In the genomic region with DNA sequence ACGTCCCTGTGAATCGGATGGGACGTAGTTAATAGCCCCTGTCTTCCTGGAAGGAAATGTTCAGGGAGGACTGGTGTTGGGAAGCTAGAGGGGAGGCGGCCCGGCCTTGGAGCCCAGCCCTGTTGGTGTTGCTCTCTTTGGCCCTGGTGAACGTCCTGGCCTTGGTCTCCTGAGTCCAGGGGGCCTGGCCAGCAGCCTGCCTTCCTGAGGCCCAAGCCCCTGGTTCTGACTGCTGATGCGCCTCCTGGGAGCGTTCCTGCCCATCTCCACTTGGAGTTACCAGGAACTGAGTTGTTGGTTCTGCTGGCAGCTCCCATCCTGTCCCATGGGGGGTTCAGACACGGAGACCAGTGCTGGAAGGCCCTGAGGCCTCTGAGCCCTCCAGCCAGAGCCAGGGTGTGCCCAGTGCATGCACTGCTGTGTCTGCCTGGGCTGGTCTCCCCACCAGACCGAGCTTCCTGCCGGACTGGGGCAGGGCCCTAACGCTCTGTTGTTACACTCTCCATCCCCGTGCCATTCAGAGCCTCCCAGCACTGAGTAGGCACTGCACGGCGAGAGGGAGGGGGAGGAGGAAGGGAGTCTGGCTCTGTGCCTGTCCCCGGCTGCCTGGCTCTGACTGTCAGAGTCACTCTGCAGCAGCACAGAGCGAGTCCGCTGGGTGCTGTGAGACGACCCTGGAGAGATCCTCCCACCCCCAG, we compare ENCODE assay signal across 9 cellular contexts.
DNase-seq lines count a peak whose midpoint lies in the region; ATAC-seq, FAIRE-seq and TF ChIP-seq lines count a peak whose summit lies in the region.
"Had no signal": no experiment of that assay in that cellular context is flagged by ENCODE, and none has a peak within 500 bp of the region (broad histone marks: within the 10 kb centered on the region; RNA-seq: fewer than 3 reads in every experiment).

No MANE protein-coding gene starts in this region.

- no peaks in the 10 kb centered on the region for H3K79me2 ChIP-seq in ACC112 (ENCODE audit: control insufficient read depth, insufficient read depth, low read length, unreplicated experiment)

- H3K36me3 Mint-ChIP-seq in activated T-helper 17 cell treated with anti-CD3 and anti-CD28 coated beads, Interleukin-2, amount 50 U/mL, for 72 hours (ENCODE audit: low read depth), result no peaks in the 10 kb centered on the region
- no peaks in the 10 kb centered on the region for H3K36me3 Mint-ChIP-seq in activated naive CD8-positive, alpha-beta T cell treated with anti-CD3 and anti-CD28 coated beads for 36 hours

- no peak for FAIRE-seq in frontal cortex (lab: Jason Lieb, UNC)

- H3K4me1 Mint-ChIP-seq in activated T-helper 17 cell treated with anti-CD3 and anti-CD28 coated beads, Interleukin-2, amount 50 U/mL, for 72 hours, result no peaks in the 10 kb centered on the region
- no peaks in the 10 kb centered on the region for H3K4me1 Mint-ChIP-seq in activated naive CD8-positive, alpha-beta T cell treated with anti-CD3 and anti-CD28 coated beads for 36 hours

- ATAC-seq in omental fat pad (ENCODE audit: low FRiP score) (peak; percentile 38), GM18505 (IDR thresholded peaks at IDR 0.05; ENCODE audit: unreplicated experiment) (no peak)
- ATAC-seq in activated T-helper 17 cell treated with anti-CD3 and anti-CD28 coated beads, Interleukin-2, amount 50 U/mL, for 72 hours (replicated peaks), result no peak

- no peaks in the 10 kb centered on the region for H3K27me3 ChIP-seq in ACC112 (ENCODE audit: insufficient read depth, low read length)
- no peaks in the 10 kb centered on the region for H3K27me3 ChIP-seq in Peyer's patch

- no peak overlapping the region for H3K4me3 Mint-ChIP-seq in activated T-helper 17 cell treated with anti-CD3 and anti-CD28 coated beads, Interleukin-2, amount 50 U/mL, for 72 hours
- no peak overlapping the region for H3K4me3 Mint-ChIP-seq in activated naive CD8-positive, alpha-beta T cell treated with anti-CD3 and anti-CD28 coated beads for 36 hours

- H3K9me3 ChIP-seq in Peyer's patch, result peaks cover 0 to 4% (median 0%) of the 10 kb centered on the region in 4 donors

- peaks cover 17% of the 10 kb centered on the region for H3K4me1 ChIP-seq in ACC112 (ENCODE audit: control insufficient read depth, insufficient read depth, low read length, unreplicated experiment)
- peaks cover 0 to 10% (median 0%) of the 10 kb centered on the region in 4 donors for H3K4me1 ChIP-seq in Peyer's patch

- H3K27me3 Mint-ChIP-seq in activated T-helper 17 cell treated with anti-CD3 and anti-CD28 coated beads, Interleukin-2, amount 50 U/mL, for 72 hours, result peaks cover 6% of the 10 kb centered on the region
- H3K27me3 Mint-ChIP-seq in activated naive CD8-positive, alpha-beta T cell treated with anti-CD3 and anti-CD28 coated beads for 36 hours, result no peaks in the 10 kb centered on the region

- H3K27ac ChIP-seq in ACC112 (ENCODE audit: low read depth, low read length) (peak overlapping the region; percentile 35; the same call in 1 of the 2 replicates), Peyer's patch (peak overlapping the region in 2 of 4 donors; percentile 25 to 26)

- H3K36me3 ChIP-seq in ACC112 (ENCODE audit: insufficient read depth, low read length) (no peaks in the 10 kb centered on the region), Peyer's patch (no peaks in the 10 kb centered on the region)

- no peak overlapping the region for H3K4me3 ChIP-seq in ACC112 (ENCODE audit: low read depth, low read length)
- H3K4me3 ChIP-seq in Peyer's patch, result no peak overlapping the region

- TF ChIP-seq POLR2A in Peyer's patch (IDR thresholded peaks at IDR 0.05) (no peak), GM18505 (IDR thresholded peaks at IDR 0.05; ENCODE audit: borderline replicate concordance, extremely low read depth, insufficient read depth, insufficient read length) (no peak)

- DNase-seq in Peyer's patch, result peak in 2 of 3 donors; percentile 8 to 45
- DNase-seq in frontal cortex (ENCODE audit: low spot score in 2 of 2), result peak; percentile 28 to 70
- no peak for DNase-seq in omental fat pad (ENCODE audit: low spot score)
- no peak for DNase-seq in activated naive CD8-positive, alpha-beta T cell treated with anti-CD3 and anti-CD28 coated beads for 36 hours
- DNase-seq in NCI-H2107 treated with DMSO at 0.1 percent for 48 hours (lab: John Stamatoyannopoulos, UW; ENCODE audit: unreplicated experiment), result no peak
- DNase-seq: activated CD4-positive, alpha-beta T cell treated with anti-CD3 and anti-CD28 coated beads, Interleukin-2, amount 50 U/mL, for 48 hours had no signal

- TF ChIP-seq CTCF in Peyer's patch (IDR thresholded peaks at IDR 0.05) (no peak), omental fat pad (IDR thresholded peaks at IDR 0.05) (no peak)

- no peaks in the 10 kb centered on the region for H3K9me3 Mint-ChIP-seq in activated T-helper 17 cell treated with anti-CD3 and anti-CD28 coated beads, Interleukin-2, amount 50 U/mL, for 72 hours
- no peaks in the 10 kb centered on the region for H3K9me3 Mint-ChIP-seq in activated naive CD8-positive, alpha-beta T cell treated with anti-CD3 and anti-CD28 coated beads for 36 hours

- H3K27ac Mint-ChIP-seq in activated T-helper 17 cell treated with anti-CD3 and anti-CD28 coated beads, Interleukin-2, amount 50 U/mL, for 72 hours, result no peak overlapping the region
- H3K27ac Mint-ChIP-seq in activated naive CD8-positive, alpha-beta T cell treated with anti-CD3 and anti-CD28 coated beads for 36 hours, result no peak overlapping the region

- no peak overlapping the region for H2AFZ ChIP-seq in ACC112 (ENCODE audit: low read length, unreplicated experiment)

Comparison
In these comparisons a context has a peak if more than half of its experiments do, and no peak if none do; other contexts are left out.
1. DNase-seq: peak in Peyer's patch (2 of 3) and frontal cortex (2 of 2); none in omental fat pad (single experiment), activated naive CD8-positive, alpha-beta T cell treated with anti-CD3 and anti-CD28 coated beads for 36 hours (single experiment) and NCI-H2107 treated with DMSO at 0.1 percent for 48 hours (single experiment).